39 cellular contexts compared by ENCODE assay signal in the genomic region with DNA sequence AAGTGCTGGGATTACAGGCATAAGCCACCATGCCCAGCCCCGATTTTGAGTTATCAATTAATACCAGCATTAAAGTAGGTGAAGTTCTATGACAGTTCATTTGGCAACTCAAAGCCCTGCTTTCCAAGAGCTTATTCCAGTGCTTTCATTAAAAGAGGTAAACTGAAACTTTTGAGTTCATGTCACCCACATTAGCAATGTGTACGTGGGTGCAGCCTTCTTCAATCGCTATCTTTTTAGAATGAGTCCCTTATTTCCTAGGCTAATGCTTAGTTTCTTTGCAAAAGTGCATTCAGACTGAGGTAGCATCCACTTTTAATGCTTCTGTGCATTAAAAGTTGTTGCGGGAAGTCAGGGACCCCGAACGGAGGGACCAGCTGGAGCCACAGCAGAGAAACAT. TPM values are rescaled to one million over a fixed set of nuclear protein-coding genes. Genes with fewer than 3 reads are reported as not detected.
"Had no signal": no experiment of that assay in that cellular context is flagged by ENCODE, and none has a peak within 500 bp of the region (broad histone marks: within the 10 kb centered on the region; RNA-seq: fewer than 3 reads in every experiment).

No MANE protein-coding gene starts in this region.

- H3K4me2 ChIP-seq: KMS-11 had no signal

- H3K4me3 ChIP-seq: MG63 had no signal

- H3K36me3 ChIP-seq: MG63 had no signal

- H3K9me3 ChIP-seq: MG63 had no signal

- H3K27me3 ChIP-seq: MG63 had no signal

- H3K27ac ChIP-seq: KMS-11 had no signal

- DNase-seq: Karpas-422, Kasumi-1, MG63, MM.1S, MV-4-11, NCI-H1048, NCI-H1092, NCI-H1092 treated with DMSO at 0.1 percent for 48 hours, NCI-H1105, NCI-H1105 treated with DMSO at 0.1 percent for 48 hours, NCI-H1417, NCI-H1417 treated with DMSO at 0.1 percent for 48 hours, NCI-H1436, NCI-H1436 treated with DMSO at 0.1 percent for 48 hours, NCI-H146, NCI-H1694, NCI-H1694 treated with DMSO at 0.1 percent for 48 hours, NCI-H187, NCI-H187 treated with DMSO at 0.1 percent for 48 hours, NCI-H1930, NCI-H2029, NCI-H2029 treated with DMSO at 0.1 percent for 48 hours, NCI-H2081, NCI-H2081 treated with DMSO at 0.1 percent for 48 hours, NCI-H2107, NCI-H2171, NCI-H2171 treated with DMSO at 0.1 percent for 48 hours, NCI-H2227 treated with DMSO at 0.1 percent for 48 hours, NCI-H226, NCI-H345, NCI-H446, NCI-H446 treated with DMSO at 0.1 percent for 48 hours, NCI-H510A, NCI-H510A treated with DMSO at 0.1 percent for 48 hours, NCI-H524 had no signal

- H3K9ac ChIP-seq: KMS-11 had no signal

RNA-seq across cellular contexts. Expression of gene MTNR1A, which starts 26.1 kb away (rescaled TPM):
- total RNA-seq: LHCN-M2, M059J, NCI-H460 had no signal
